ENCODE assay signal across 11 cellular contexts in genomic region chr3:188284455-188285212, GRCh38.
DNase-seq lines count a peak whose midpoint lies in the region; ATAC-seq and TF ChIP-seq lines count a peak whose summit lies in the region.
"Had no signal": no experiment of that assay in that cellular context is flagged by ENCODE, and none has a peak within 500 bp of the region (broad histone marks: within the 10 kb centered on the region; RNA-seq: fewer than 3 reads in every experiment).

No MANE protein-coding gene starts in this region.

- no peak overlapping the region for H2AK5ac ChIP-seq in trophoblast cell (ENCODE audit: low read length)

- intact Hi-C loops in Right ventricle myocardium inferior (cut with DNase I) (no loop called here), uterus (cut with DNase I; ENCODE audit: low total_unique reads) (no loop called here)

- no peak overlapping the region for H2AFZ ChIP-seq in trophoblast cell (ENCODE audit: insufficient read depth, low read length, poor library complexity)

- no peak overlapping the region for H3K14ac ChIP-seq in trophoblast cell (ENCODE audit: low read length)

- H3K27me3 ChIP-seq in right atrium auricular region (no peaks in the 10 kb centered on the region), trophoblast cell (ENCODE audit: insufficient read depth, low read length) (no peaks in the 10 kb centered on the region), uterus (no peaks in the 10 kb centered on the region)

- H3K4ac ChIP-seq in trophoblast cell (ENCODE audit: low read depth, low read length), result no peak overlapping the region

- H2BK120ac ChIP-seq in trophoblast cell (ENCODE audit: insufficient read depth, low read length, poor library complexity), result no peak overlapping the region

- peak overlapping the region; percentile 93 for H3K23ac ChIP-seq in trophoblast cell (ENCODE audit: low read length)

- TF ChIP-seq CTCF in right atrium auricular region (IDR thresholded peaks at IDR 0.05), result no peak
- TF ChIP-seq CTCF in uterus (IDR thresholded peaks at IDR 0.05), result no peak

- H2BK12ac ChIP-seq in trophoblast cell (ENCODE audit: low read length), result no peak overlapping the region

- H3K79me1 ChIP-seq in trophoblast cell (ENCODE audit: low read length), result peaks cover 4% of the 10 kb centered on the region

- H3K4me1 ChIP-seq in right atrium auricular region (peaks cover 0 to 80% of the 10 kb centered on the region in 2 donors), trophoblast cell (ENCODE audit: control insufficient read depth in 1 of 2, insufficient read depth in 2 of 2, low read length in 2 of 2) (peaks cover 19 to 32% of the 10 kb centered on the region in 2 experiments), uterus (peaks cover 16 to 22% of the 10 kb centered on the region in 2 donors)

- H3K36me3 ChIP-seq in right atrium auricular region (no peaks in the 10 kb centered on the region), trophoblast cell (ENCODE audit: control insufficient read depth in 1 of 2, insufficient read depth in 2 of 2, low read length in 2 of 2) (no peaks in the 10 kb centered on the region), uterus (no peaks in the 10 kb centered on the region)

- H3K18ac ChIP-seq in trophoblast cell (ENCODE audit: low read length), result peak overlapping the region; percentile 14

- H3K9ac ChIP-seq in trophoblast cell (ENCODE audit: low read length), result no peak overlapping the region

- no peak overlapping the region for H3K4me3 ChIP-seq in right atrium auricular region
- no peak overlapping the region for H3K4me3 ChIP-seq in trophoblast cell (ENCODE audit: low read depth, low read length)
- no peak overlapping the region for H3K4me3 ChIP-seq in uterus

- no peak overlapping the region for H4K12ac ChIP-seq in trophoblast cell (ENCODE audit: low read depth, low read length)

- H3K27ac ChIP-seq in right atrium auricular region (peak overlapping the region; percentile 75 to 86), trophoblast cell (ENCODE audit: low read depth, low read length) (no peak overlapping the region), uterus (peak overlapping the region; percentile 71 to 87)

- no peak overlapping the region for H3K4me2 ChIP-seq in trophoblast cell (ENCODE audit: low read length)

- TF ChIP-seq POLR2A in uterus (IDR thresholded peaks at IDR 0.05), result no peak

- no peaks in the 10 kb centered on the region for H3K9me3 ChIP-seq in right atrium auricular region
- no peaks in the 10 kb centered on the region for H3K9me3 ChIP-seq in trophoblast cell (ENCODE audit: insufficient read depth, low read depth, low read length)
- no peaks in the 10 kb centered on the region for H3K9me3 ChIP-seq in uterus

- ATAC-seq in Right ventricle myocardium inferior (no peak), GM21526 (IDR thresholded peaks at IDR 0.05; ENCODE audit: low FRiP score, unreplicated experiment) (no peak), HG02798 (IDR thresholded peaks at IDR 0.05; ENCODE audit: poor library complexity, unreplicated experiment) (no peak), GM18520 (IDR thresholded peaks at IDR 0.05; ENCODE audit: unreplicated experiment) (no peak)
- ATAC-seq: CD8-positive, alpha-beta T cell; HCT116 had no signal

- no CpG with 5 or more reads among the region's 9 CpGs for WGBS in trophoblast cell (ENCODE audit: extremely low coverage, insufficient coverage, insufficient read length)

- H3K79me2 ChIP-seq in trophoblast cell (ENCODE audit: control insufficient read depth, insufficient read depth, low read length, poor library complexity), result peaks cover 1% of the 10 kb centered on the region

- H4K91ac ChIP-seq in trophoblast cell (ENCODE audit: low read depth, low read length), result no peak overlapping the region

- DNase-seq in right atrium auricular region (ENCODE audit: low spot score) (no peak), Right ventricle myocardium inferior (ENCODE audit: missing footprints) (no peak), trophoblast cell (no peak), uterus (no peak)
- DNase-seq in activated naive CD8-positive, alpha-beta T cell treated with anti-CD3 and anti-CD28 coated beads, Interleukin-2, amount 50 U/mL, for 16 hours (ENCODE audit: low read depth, low spot score), result peak; percentile 2
- DNase-seq: CD8-positive, alpha-beta T cell; NCI-H2227 treated with DMSO at 0.1 percent for 48 hours had no signal

- H2BK5ac ChIP-seq in trophoblast cell (ENCODE audit: low read depth, low read length, poor library complexity), result no peak overlapping the region

- H4K8ac ChIP-seq in trophoblast cell (ENCODE audit: low read depth, low read length), result no peak overlapping the region
